In the genomic region with DNA sequence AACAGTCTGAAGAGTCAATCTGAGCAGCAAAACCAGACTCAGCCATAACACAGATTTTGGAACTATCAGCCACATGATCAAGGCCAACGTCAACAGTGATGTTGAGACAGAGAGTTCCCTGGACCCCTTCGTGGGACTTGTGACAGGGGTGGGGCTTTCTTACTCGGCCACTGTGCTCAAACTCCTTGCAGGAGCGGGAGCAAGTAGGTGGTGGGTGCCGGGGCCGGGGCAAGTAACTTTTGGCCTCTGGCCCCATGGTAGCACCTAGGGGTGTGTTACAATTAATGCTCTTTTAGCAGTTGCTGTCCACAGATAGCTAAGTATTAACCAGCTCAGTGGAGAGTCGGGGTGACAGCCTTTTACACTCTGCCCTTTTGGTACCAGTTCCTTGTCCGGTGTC, we compare ENCODE assay signal across 6 cellular contexts.
"Had no signal": no experiment of that assay in that cellular context is flagged by ENCODE, and none has a peak within 500 bp of the region (broad histone marks: within the 10 kb centered on the region; RNA-seq: fewer than 3 reads in every experiment).

No MANE protein-coding gene starts in this region.

- ATAC-seq: GM23338, HepG2 had no signal

- H3K27ac ChIP-seq: HL-60 had no signal

- H2AFZ ChIP-seq: GM23338 had no signal

- H3K4me3 ChIP-seq: GM23338 had no signal

- H3K4me2 ChIP-seq: GM23338 had no signal

- DNase-seq: H9, HCEC 1CT, KBM-7 had no signal
